Comparison of ENCODE assay signal across 10 cellular contexts in the genomic region with DNA sequence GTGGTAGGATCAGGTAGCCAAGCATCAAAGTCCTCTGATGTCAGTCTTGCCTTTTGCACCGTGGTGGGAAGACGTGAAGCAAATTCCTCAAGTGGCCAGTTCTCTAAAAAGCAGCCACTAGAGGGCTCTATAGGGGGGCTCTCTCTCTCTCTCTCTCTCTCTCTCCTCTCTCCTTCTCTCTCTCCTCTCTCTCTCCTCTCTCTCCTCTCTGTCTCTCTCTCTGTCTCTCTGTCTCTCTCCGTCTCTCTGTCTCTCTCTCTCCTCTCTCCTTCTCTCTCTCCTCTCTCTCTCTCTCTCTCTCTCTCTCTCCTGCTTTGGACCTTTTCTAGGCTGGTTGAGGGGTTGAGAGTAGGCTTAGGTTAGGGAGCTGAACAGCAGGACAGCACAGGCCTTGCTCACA. TPM values are rescaled to one million over a fixed set of nuclear protein-coding genes. Genes with fewer than 3 reads are reported as not detected.
DNase-seq lines count a peak whose midpoint lies in the region; ATAC-seq and TF ChIP-seq lines count a peak whose summit lies in the region.
"Had no signal": no experiment of that assay in that cellular context is flagged by ENCODE, and none has a peak within 500 bp of the region (broad histone marks: within the 10 kb centered on the region; RNA-seq: fewer than 3 reads in every experiment).

No MANE protein-coding gene starts in this region.

- no peak for TF ChIP-seq POLR2A in NB4 (IDR thresholded peaks at IDR 0.05; ENCODE audit: extremely low read depth, insufficient read length)

- DNase-seq in DMS 273 (lab: John Stamatoyannopoulos, UW; ENCODE audit: unreplicated experiment) (peak; percentile 70), DMS 273 treated with DMSO at 0.1 percent for 48 hours (lab: John Stamatoyannopoulos, UW) (no peak), NB4 (ENCODE audit: low read depth) (peak; percentile 56), coronary artery (ENCODE audit: low spot score) (no peak), pons (ENCODE audit: low spot score) (peak; percentile 26), omental fat pad (ENCODE audit: low spot score) (no peak), DMS79 (lab: John Stamatoyannopoulos, UW) (no peak)
- DNase-seq: naive B cell had no signal

- H3K27ac ChIP-seq in coronary artery = no peak overlapping the region

- H3K4me3 ChIP-seq in NB4 (ENCODE audit: low read depth, low read length) = no peak overlapping the region
- H3K4me3 ChIP-seq in coronary artery = no peak overlapping the region

- ATAC-seq in HG03460 (IDR thresholded peaks at IDR 0.05; ENCODE audit: unreplicated experiment) (no peak), omental fat pad (ENCODE audit: low FRiP score) (no peak)

- TF ChIP-seq CTCF in NB4 (IDR thresholded peaks at IDR 0.05; ENCODE audit: low read depth, low read length) = peak; percentile 63
- TF ChIP-seq CTCF in coronary artery (IDR thresholded peaks at IDR 0.05) = peak; percentile 89
- TF ChIP-seq CTCF in omental fat pad (IDR thresholded peaks at IDR 0.05) = no peak

RNA-seq across cellular contexts. Expression of a gene that starts 13.9 kb away (rescaled TPM):
- total RNA-seq in omental fat pad = 100 to 1,000 TPM in 3 of 4 donors, 10 to 100 TPM in 1; 51.7 to 180 (median 108) TPM
- total RNA-seq: T-helper 2 cell treated with Interferon-gamma antibody and Interleukin-4, amounts not matched to agents 100 ng/mL and 5 ng/mL, for 36 hours had no signal

Comparison
In these comparisons a context has a peak if more than half of its experiments do, and no peak if none do; other contexts are left out.
1. DNase-seq: peak in DMS 273 (single experiment), NB4 (single experiment) and pons (single experiment); none in DMS 273 treated with DMSO at 0.1 percent for 48 hours (single experiment), coronary artery (single experiment), omental fat pad (single experiment) and DMS79 (single experiment).
2. CTCF ChIP-seq: peak in NB4 (single experiment) and coronary artery (single experiment); none in omental fat pad (0 of 3).